Comparison of ENCODE assay signal across 19 cellular contexts in genomic region chr2:218970916-218971315, GRCh38. TPM values are rescaled to one million over a fixed set of nuclear protein-coding genes. Genes with fewer than 3 reads are reported as not detected.
DNase-seq lines count a peak whose midpoint lies in the region; ATAC-seq, FAIRE-seq and TF ChIP-seq lines count a peak whose summit lies in the region.
"Had no signal": no experiment of that assay in that cellular context is flagged by ENCODE, and none has a peak within 500 bp of the region (broad histone marks: within the 10 kb centered on the region; RNA-seq: fewer than 3 reads in every experiment).

No MANE protein-coding gene starts in this region.

- H3K4me3 ChIP-seq in A549 (no peak overlapping the region), endodermal cell (ENCODE audit: low read length) (no peak overlapping the region)
- H3K4me3 ChIP-seq: BLaER1 treated with 17β-estradiol and CSF1 and Interleukin-3, amounts not matched to agents 10 nM and 100 nM; GM23248 had no signal

- ATAC-seq in A549 (peak; percentile 30 to 48; a peak in 3 of 6 replicates), HG02981 (IDR thresholded peaks at IDR 0.05; ENCODE audit: unreplicated experiment) (no peak)
- ATAC-seq: HCT116 had no signal

- H3K9me3 Mint-ChIP-seq in activated T-cell treated with anti-CD3 and anti-CD28 coated beads, Interleukin-2, amount 50 U/mL, for 24 hours, result no peaks in the 10 kb centered on the region
- no peaks in the 10 kb centered on the region for H3K9me3 Mint-ChIP-seq in endodermal cell
- H3K9me3 Mint-ChIP-seq: CD4-positive, CD25-positive, alpha-beta regulatory T cell had no signal

- TF ChIP-seq CTCF in A549 (IDR thresholded peaks at IDR 0.05) (no peak), endodermal cell (conservative IDR thresholded peaks at IDR 0.05) (no peak), GM13976 (IDR thresholded peaks at IDR 0.05; ENCODE audit: borderline replicate concordance, control extremely low read depth, extremely low read depth, insufficient read depth, missing control alignments) (no peak)

- no peak overlapping the region for H3K27ac Mint-ChIP-seq in activated T-cell treated with anti-CD3 and anti-CD28 coated beads, Interleukin-2, amount 50 U/mL, for 24 hours
- H3K27ac Mint-ChIP-seq in endodermal cell, result no peak overlapping the region
- H3K27ac Mint-ChIP-seq: CD4-positive, CD25-positive, alpha-beta regulatory T cell had no signal

- no peak overlapping the region for H3K4me3 Mint-ChIP-seq in activated T-cell treated with anti-CD3 and anti-CD28 coated beads, Interleukin-2, amount 50 U/mL, for 24 hours
- no peak overlapping the region for H3K4me3 Mint-ChIP-seq in endodermal cell
- H3K4me3 Mint-ChIP-seq: CD4-positive, CD25-positive, alpha-beta regulatory T cell had no signal

- intact Hi-C loops in posterior vena cava (cut with DNase I), result no loop called here

- no peaks in the 10 kb centered on the region for H3K36me3 ChIP-seq in endodermal cell (ENCODE audit: control insufficient read depth, insufficient read depth, low read length)
- H3K36me3 ChIP-seq: BLaER1 treated with 17β-estradiol and CSF1 and Interleukin-3, amounts not matched to agents 10 nM and 100 nM had no signal

- H3K9ac ChIP-seq in endodermal cell (ENCODE audit: extremely low read depth, low read length, poor library complexity, severe bottlenecking), result no peak overlapping the region
- H3K9ac ChIP-seq: BLaER1 treated with 17β-estradiol and CSF1 and Interleukin-3, amounts not matched to agents 10 nM and 100 nM; GM23248 had no signal

- H3K4me1 ChIP-seq in A549 (no peaks in the 10 kb centered on the region), endodermal cell (ENCODE audit: control insufficient read depth, insufficient read depth, low read length) (no peaks in the 10 kb centered on the region)
- H3K4me1 ChIP-seq: BLaER1 treated with 17β-estradiol and CSF1 and Interleukin-3, amounts not matched to agents 10 nM and 100 nM had no signal

- no peak for TF ChIP-seq RAD21 in A549 (conservative IDR thresholded peaks at IDR 0.05 in 1 of 2, IDR thresholded peaks at IDR 0.05 in 1 of 2)

- DNase-seq in activated T-cell treated with anti-CD3 and anti-CD28 coated beads, Interleukin-2, amount 50 U/mL, for 24 hours, result peak; percentile 16
- DNase-seq in activated T-cell treated with anti-CD3 and anti-CD28 coated beads, Interleukin-2, amount 50 U/mL, for 1 hour, result no peak
- DNase-seq in A549 (ENCODE audit: low read depth in 1 of 2, low spot score in 1 of 2), result no peak
- peak; percentile 20 for DNase-seq in endodermal cell
- peak; percentile 29 for DNase-seq in posterior vena cava (ENCODE audit: low spot score)
- DNase-seq in GM13976 (ENCODE audit: low spot score), result no peak
- no peak for DNase-seq in activated naive CD4-positive, alpha-beta T cell (lab: John Stamatoyannopoulos, UW)
- DNase-seq: 8988T; ACHN; CD4-positive, CD25-positive, alpha-beta regulatory T cell; DMS53; GF-D8; GM23248 had no signal

- H3K36me3 Mint-ChIP-seq in activated T-cell treated with anti-CD3 and anti-CD28 coated beads, Interleukin-2, amount 50 U/mL, for 24 hours (ENCODE audit: low read depth), result no peaks in the 10 kb centered on the region
- no peaks in the 10 kb centered on the region for H3K36me3 Mint-ChIP-seq in endodermal cell (ENCODE audit: low read depth)
- H3K36me3 Mint-ChIP-seq: CD4-positive, CD25-positive, alpha-beta regulatory T cell had no signal

- CTCF ChIA-PET in A549 (lab: Yijun Ruan, JAX), result interaction anchor here (1.0 to 1.9 kb wide), 2 partner anchors 9 to 25 kb away, joined by 4 to 18 read pairs; no protein-coding TSS in a partner anchor

- peaks cover 85% of the 10 kb centered on the region for H3K27me3 ChIP-seq in endodermal cell (ENCODE audit: control insufficient read depth, insufficient read depth, low read length, poor library complexity, severe bottlenecking)

- 20% methylated on average over 1 of the region's 1 CpG for WGBS in A549 (ENCODE audit: missing lambda C conversion rate)
- WGBS in endodermal cell (ENCODE audit: insufficient coverage in 1 of 2, insufficient read length in 1 of 2), 2 experiments, result 55 to 56% methylated on average over 1 of the region's 1 CpG

- H3K27ac ChIP-seq in A549, result no peak overlapping the region
- no peak overlapping the region for H3K27ac ChIP-seq in endodermal cell (ENCODE audit: low read depth, low read length)
- H3K27ac ChIP-seq: BLaER1 treated with 17β-estradiol and CSF1 and Interleukin-3, amounts not matched to agents 10 nM and 100 nM; GM23248 had no signal

- in situ Hi-C loops in GM13976 (cut with MboI; ENCODE audit: low sequenced_read_pairs, unreplicated experiment), result no loop called here

- FAIRE-seq in A549 (lab: Jason Lieb, UNC), result no peak
- FAIRE-seq: GM18507, H54 had no signal

- no peaks in the 10 kb centered on the region for H3K4me1 Mint-ChIP-seq in activated T-cell treated with anti-CD3 and anti-CD28 coated beads, Interleukin-2, amount 50 U/mL, for 24 hours (ENCODE audit: low read depth)
- no peaks in the 10 kb centered on the region for H3K4me1 Mint-ChIP-seq in endodermal cell
- H3K4me1 Mint-ChIP-seq: CD4-positive, CD25-positive, alpha-beta regulatory T cell had no signal

- TF ChIP-seq POLR2A in A549 (IDR thresholded peaks at IDR 0.05; ENCODE audit: low read length), result no peak

- POLR2A ChIA-PET in A549 (lab: Yijun Ruan, JAX), result no interaction called here

- peaks cover 69% of the 10 kb centered on the region for H3K27me3 Mint-ChIP-seq in activated T-cell treated with anti-CD3 and anti-CD28 coated beads, Interleukin-2, amount 50 U/mL, for 24 hours
- H3K27me3 Mint-ChIP-seq in endodermal cell (ENCODE audit: insufficient read depth), result peaks cover 86% of the 10 kb centered on the region

- no peak for TF ChIP-seq EP300 in A549 (IDR thresholded peaks at IDR 0.05)

- no peak overlapping the region for H3K4me2 ChIP-seq in A549
- H3K4me2 ChIP-seq: BLaER1 treated with 17β-estradiol and CSF1 and Interleukin-3, amounts not matched to agents 10 nM and 100 nM had no signal

- no peaks in the 10 kb centered on the region for H3K9me3 ChIP-seq in A549
- H3K9me3 ChIP-seq in endodermal cell (ENCODE audit: control insufficient read depth, low read length), result no peaks in the 10 kb centered on the region
- H3K9me3 ChIP-seq: BLaER1 treated with 17β-estradiol and CSF1 and Interleukin-3, amounts not matched to agents 10 nM and 100 nM had no signal

TF ChIP-seq in A549, 52 proteins besides CTCF, POLR2A, EP300 and RAD21:
- TF ChIP-seq NPAS2 (CRISPR knock-in tag; IDR thresholded peaks at IDR 0.05; ENCODE audit: borderline replicate concordance), result no peak
- no peak for TF ChIP-seq HEYL (CRISPR knock-in tag; IDR thresholded peaks at IDR 0.05)
- TF ChIP-seq CHD2 (IDR thresholded peaks at IDR 0.05; ENCODE audit: low read length, partially characterized antibody), result no peak
- no peak for TF ChIP-seq HOXB13 (CRISPR knock-in tag; IDR thresholded peaks at IDR 0.05; ENCODE audit: low read depth)
- no peak for TF ChIP-seq ESRRA (IDR thresholded peaks at IDR 0.05; ENCODE audit: borderline replicate concordance, low read length)
- TF ChIP-seq MAZ (IDR thresholded peaks at IDR 0.05; ENCODE audit: borderline replicate concordance, low read depth, low read length), result no peak
- TF ChIP-seq HES2 (IDR thresholded peaks at IDR 0.05), result no peak
- no peak for TF ChIP-seq ZFP36 (IDR thresholded peaks at IDR 0.05; ENCODE audit: borderline replicate concordance, partially characterized antibody)
- no peak for TF ChIP-seq KDM1A (IDR thresholded peaks at IDR 0.05; ENCODE audit: low read depth)
- TF ChIP-seq CEBPB (IDR thresholded peaks at IDR 0.05), result no peak
- TF ChIP-seq RARB (CRISPR knock-in tag; IDR thresholded peaks at IDR 0.05), result no peak
- no peak for TF ChIP-seq EHF (CRISPR knock-in tag; IDR thresholded peaks at IDR 0.05)

RNA-seq across cellular contexts. Expression of gene CDK5R2, which starts 11.4 kb away (rescaled TPM):
- polyA plus RNA-seq in A549 (2011; rRNA removed) (0.77 and 0.94 TPM in 2 replicates), A549 (2017; fragmentation: RNase III; extraction: RNeasy Plus Mini Kit Qiagen cat#74134 plus additional on column Dnase treatment) (0.43 to 0.73 TPM (median 0.63 TPM) in 3 replicates)
- polyA plus RNA-seq in A549 (2012; cell fraction: cytosol; rRNA removed), result 0.58 and 0.79 TPM in 2 replicates
- 0.47 and 0.72 TPM in 2 replicates for polyA plus RNA-seq in A549 (2012; cell fraction: nucleus; rRNA removed)
- polyA minus RNA-seq in A549 (2011; rRNA and poly(A)+ RNA removed), result 1.2 and 1.3 TPM in 2 replicates
- total RNA-seq in endodermal cell (under 1 TPM; 0.81 to 0.95 TPM), posterior vena cava (not detected)
- 4.7 TPM for polyA plus RNA-seq in endodermal cell (2013, experiment 1 of 2)
- 4.8 TPM for polyA plus RNA-seq in endodermal cell (2013, experiment 2 of 2)
- total RNA-seq: CD4-positive, CD25-positive, alpha-beta regulatory T cell; GM23248; HT-29 had no signal
- polyA plus RNA-seq: CD4-positive, CD25-positive, alpha-beta regulatory T cell; GM23248 had no signal

RNA-seq across cellular contexts. Expression of gene FEV, which starts 14.1 kb away (rescaled TPM):
- polyA plus RNA-seq in A549 (2011; rRNA removed) (not detected in 2 replicates), A549 (2017; fragmentation: RNase III; extraction: RNeasy Plus Mini Kit Qiagen cat#74134 plus additional on column Dnase treatment) (not detected in 3 replicates)
- polyA plus RNA-seq in A549 (2012; cell fraction: cytosol; rRNA removed), result not detected in 2 replicates
- not detected in 2 replicates for polyA plus RNA-seq in A549 (2012; cell fraction: nucleus; rRNA removed)
- not detected in 2 replicates for polyA minus RNA-seq in A549 (2011; rRNA and poly(A)+ RNA removed)
- total RNA-seq in endodermal cell (not detected), posterior vena cava (not detected)
- polyA plus RNA-seq in endodermal cell (2013, experiment 1 of 2), result 0.11 TPM
- not detected for polyA plus RNA-seq in endodermal cell (2013, experiment 2 of 2)
- total RNA-seq: CD4-positive, CD25-positive, alpha-beta regulatory T cell; GM23248; HT-29 had no signal
- polyA plus RNA-seq: CD4-positive, CD25-positive, alpha-beta regulatory T cell; GM23248 had no signal

RNA-seq across cellular contexts. Expression of gene CRYBA2, which starts 22.3 kb away (rescaled TPM):
- polyA plus RNA-seq in A549 (2011; rRNA removed), result not detected in 2 replicates
- not detected in 2 replicates for polyA plus RNA-seq in A549 (2012; cell fraction: cytosol; rRNA removed)
- not detected in 2 replicates for polyA plus RNA-seq in A549 (2012; cell fraction: nucleus; rRNA removed)
- polyA plus RNA-seq in A549 (2017; fragmentation: RNase III; extraction: RNeasy Plus Mini Kit Qiagen cat#74134 plus additional on column Dnase treatment), result not detected in 3 replicates
- polyA minus RNA-seq in A549 (2011; rRNA and poly(A)+ RNA removed), result not detected in 2 replicates
- 1 to 10 TPM; 2.6 to 3.5 TPM for total RNA-seq in endodermal cell
- not detected for polyA plus RNA-seq in endodermal cell (2013, experiment 1 of 2)
- polyA plus RNA-seq in endodermal cell (2013, experiment 2 of 2), result not detected
- not detected for total RNA-seq in posterior vena cava
- total RNA-seq: CD4-positive, CD25-positive, alpha-beta regulatory T cell; GM23248; HT-29 had no signal
- polyA plus RNA-seq: CD4-positive, CD25-positive, alpha-beta regulatory T cell; GM23248 had no signal

Comparison
In these comparisons a context has a peak if more than half of its experiments do, and no peak if none do; other contexts are left out.
1. DNase-seq: peak in activated T-cell treated with anti-CD3 and anti-CD28 coated beads, Interleukin-2, amount 50 U/mL, for 24 hours (single experiment), endodermal cell (single experiment) and posterior vena cava (single experiment); none in activated T-cell treated with anti-CD3 and anti-CD28 coated beads, Interleukin-2, amount 50 U/mL, for 1 hour (single experiment), A549 (0 of 2), GM13976 (single experiment) and activated naive CD4-positive, alpha-beta T cell (0 of 4).